ENCODE assay signal across 18 cellular contexts in genomic region chr6:15061176-15061575, GRCh38.
DNase-seq lines count a peak whose midpoint lies in the region; ATAC-seq and TF ChIP-seq lines count a peak whose summit lies in the region.
"Had no signal": no experiment of that assay in that cellular context is flagged by ENCODE, and none has a peak within 500 bp of the region (broad histone marks: within the 10 kb centered on the region; RNA-seq: fewer than 3 reads in every experiment).

No MANE protein-coding gene starts in this region.

- intact Hi-C loops in uterus (cut with DNase I; ENCODE audit: low total_unique reads), result no loop called here

- H3K27ac ChIP-seq in SJCRH30, result no peak overlapping the region
- H3K27ac ChIP-seq in uterus, result no peak overlapping the region
- H3K27ac ChIP-seq: cardiac muscle cell had no signal

- peaks cover 23% of the 10 kb centered on the region for H3K4me1 ChIP-seq in SJCRH30
- peaks cover 0 to 3% of the 10 kb centered on the region in 2 donors for H3K4me1 ChIP-seq in uterus

- H3K27me3 ChIP-seq in SJCRH30 (no peaks in the 10 kb centered on the region), uterus (no peaks in the 10 kb centered on the region)
- H3K27me3 ChIP-seq: cardiac muscle cell had no signal

- DNase-seq in NCI-H748 (lab: John Stamatoyannopoulos, UW; ENCODE audit: unreplicated experiment), result peak; percentile 25
- DNase-seq in NCI-H748 treated with DMSO at 0.1 percent for 48 hours (lab: John Stamatoyannopoulos, UW), result no peak
- peak; percentile 88 for DNase-seq in NCI-H1436 treated with DMSO at 0.1 percent for 48 hours (lab: John Stamatoyannopoulos, UW)
- peak; percentile 34 to 60 for DNase-seq in SJCRH30
- peak; percentile 39 for DNase-seq in pons (ENCODE audit: low spot score)
- DNase-seq in uterus, result no peak
- no peak for DNase-seq in activated CD8-positive, alpha-beta memory T cell treated with anti-CD3 and anti-CD28 coated beads, Interleukin-2, amount 50 U/mL, for 4 hours
- DNase-seq: ACHN; activated CD4-positive, alpha-beta T cell treated with anti-CD3 and anti-CD28 coated beads, Interleukin-2, amount 50 U/mL, for 4 hours; activated naive CD4-positive, alpha-beta T cell treated with Interleukin-2 at 50 U/mL for 16 hours; DND-41; Kasumi-1; nucleus accumbens; stimulated activated CD4-positive, alpha-beta T cell treated with anti-CD3 and anti-CD28 coated beads, Interleukin-15, amount 100 ng/mL, for 24 hours; T-helper 17 cell had no signal

- ATAC-seq in GM19463 (IDR thresholded peaks at IDR 0.05; ENCODE audit: unreplicated experiment), result no peak
- ATAC-seq: T-helper 17 cell had no signal

- H3K36me3 ChIP-seq in SJCRH30, result no peaks in the 10 kb centered on the region
- H3K36me3 ChIP-seq in uterus, result no peaks in the 10 kb centered on the region
- H3K36me3 ChIP-seq: cardiac muscle cell had no signal

- TF ChIP-seq POLR2A in uterus (IDR thresholded peaks at IDR 0.05), result no peak

- no peak for TF ChIP-seq CTCF in uterus (IDR thresholded peaks at IDR 0.05)

- H3K9me3 ChIP-seq in SJCRH30 (replicated peaks), result no peaks in the 10 kb centered on the region
- H3K9me3 ChIP-seq in uterus, result no peaks in the 10 kb centered on the region

- H3K4me3 ChIP-seq in SJCRH30 (no peak overlapping the region), uterus (no peak overlapping the region)
- H3K4me3 ChIP-seq: cardiac muscle cell, lung had no signal

Comparison
In these comparisons a context has a peak if more than half of its experiments do, and no peak if none do; other contexts are left out.
1. DNase-seq: peak in NCI-H748 (single experiment), NCI-H1436 treated with DMSO at 0.1 percent for 48 hours (single experiment), SJCRH30 (2 of 2) and pons (single experiment); none in NCI-H748 treated with DMSO at 0.1 percent for 48 hours (single experiment), uterus (0 of 2) and activated CD8-positive, alpha-beta memory T cell treated with anti-CD3 and anti-CD28 coated beads, Interleukin-2, amount 50 U/mL, for 4 hours (single experiment).